In the genomic region with DNA sequence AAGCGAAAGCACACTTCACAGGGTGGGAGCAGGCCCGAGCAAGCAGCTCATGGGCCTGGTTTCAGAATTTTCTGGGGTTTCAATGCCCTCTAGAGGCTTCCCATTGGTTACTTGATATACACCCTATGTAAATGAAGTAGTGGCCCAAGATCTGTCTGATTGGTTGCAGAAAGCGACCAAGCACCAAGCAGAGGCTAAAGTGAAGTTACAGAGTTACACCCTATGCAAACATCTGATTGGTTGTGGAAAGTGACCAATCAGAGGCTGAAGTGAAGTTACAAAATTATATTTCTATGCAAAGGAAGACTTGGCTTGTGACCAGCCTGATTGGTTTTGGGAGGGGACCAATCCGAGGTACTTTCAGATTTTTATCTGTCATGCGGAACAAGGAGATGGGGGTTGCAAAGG, we compare ENCODE assay signal across 13 cellular contexts. TPM values are rescaled to one million over a fixed set of nuclear protein-coding genes. Genes with fewer than 3 reads are reported as not detected.
DNase-seq lines count a peak whose midpoint lies in the region; ATAC-seq, FAIRE-seq and TF ChIP-seq lines count a peak whose summit lies in the region.
"Had no signal": no experiment of that assay in that cellular context is flagged by ENCODE, and none has a peak within 500 bp of the region (broad histone marks: within the 10 kb centered on the region; RNA-seq: fewer than 3 reads in every experiment).

No MANE protein-coding gene starts in this region.

- H3K79me2 ChIP-seq in H1 (ENCODE audit: control insufficient read depth in 1 of 2, insufficient read depth in 2 of 2, low read length in 2 of 2), result peaks cover 0 to 89% of the 10 kb centered on the region in 2 experiments; a peak in 3 of 4 replicates

- H3K23ac ChIP-seq in H1 (ENCODE audit: insufficient read length), result no peak overlapping the region
- H3K23ac ChIP-seq in neuronal stem cell (ENCODE audit: low read depth, low read length, poor library complexity), result no peak overlapping the region

- ATAC-seq in GM21526 (IDR thresholded peaks at IDR 0.05; ENCODE audit: low FRiP score, unreplicated experiment) (peak; percentile 50), GM21723 (IDR thresholded peaks at IDR 0.05; ENCODE audit: unreplicated experiment) (no peak)
- ATAC-seq: activated CD4-positive, CD25-positive, alpha-beta regulatory T cell treated with anti-CD3 and anti-CD28 coated beads, Interleukin-2, amount 50 U/mL, for 24 hours; CD8-positive, alpha-beta T cell; left ventricle myocardium superior; natural killer cell treated with Interleukin-12 subunit alpha and Interleukin-12 subunit beta and Interleukin-15 and Interleukin-18, amount 100 ng/mL, for 72 hours had no signal

- H2BK15ac ChIP-seq in H1 (ENCODE audit: low read length), result no peak overlapping the region
- no peak overlapping the region for H2BK15ac ChIP-seq in neuronal stem cell (ENCODE audit: low read length)

- H2AFZ ChIP-seq in H1 (ENCODE audit: low read length) (no peak overlapping the region), neuronal stem cell (ENCODE audit: low read length) (peak overlapping the region; percentile 66)

- H3K9me3 ChIP-seq in H1 (ENCODE audit: insufficient read depth in 2 of 2, low read depth in 1 of 2, low read length in 1 of 2) (no peaks in the 10 kb centered on the region), neuronal stem cell (replicated peaks in 1 of 2; ENCODE audit: control insufficient read depth in 2 of 2, insufficient read depth in 1 of 2, low read depth in 1 of 2, low read length in 2 of 2) (no peaks in the 10 kb centered on the region)
- H3K9me3 ChIP-seq: sigmoid colon had no signal

- WGBS in H1 (ENCODE audit: extremely low coverage in 1 of 2, insufficient coverage in 1 of 2, insufficient read length in 1 of 2, insufficient replicate concordance in 2 of 2, low coverage in 1 of 2, low lambda C conversion rate in 2 of 2, missing lambda C conversion rate in 1 of 2), 2 experiments, result 84% methylated on average over 5 of the region's 5 CpGs; no CpG with 5 or more reads in 1 of the 2 experiments
- no CpG with 5 or more reads among the region's 5 CpGs for WGBS in neuronal stem cell (ENCODE audit: extremely low coverage in 2 of 2, insufficient read length in 2 of 2, insufficient replicate concordance in 1 of 2), 2 donors

- no peak overlapping the region for H3K14ac ChIP-seq in H1 (ENCODE audit: insufficient read length)
- H3K14ac ChIP-seq in neuronal stem cell (ENCODE audit: low read length), result no peak overlapping the region

- no peak overlapping the region for H2BK120ac ChIP-seq in H1 (replicated peaks; ENCODE audit: low read depth, low read length)
- H2BK120ac ChIP-seq in neuronal stem cell (ENCODE audit: low read depth, low read length), result no peak overlapping the region

- no peak for TF ChIP-seq EP300 in H1 (IDR thresholded peaks at IDR 0.05; ENCODE audit: borderline replicate concordance in 1 of 2, low read depth in 2 of 2, low read length in 2 of 2)

- no peak overlapping the region for H2AK5ac ChIP-seq in H1 (ENCODE audit: low read depth, low read length)
- no peak overlapping the region for H2AK5ac ChIP-seq in neuronal stem cell (ENCODE audit: low read depth, low read length)

- no peak overlapping the region for H4K91ac ChIP-seq in H1 (replicated peaks; ENCODE audit: insufficient read length, low read length)
- no peak overlapping the region for H4K91ac ChIP-seq in neuronal stem cell (ENCODE audit: low read depth, low read length, poor library complexity)

- H4K20me1 ChIP-seq in H1 (replicated peaks in 1 of 2; ENCODE audit: control insufficient read depth in 1 of 2, insufficient read depth in 2 of 2, low read length in 2 of 2), result peaks cover 0 to 1% of the 10 kb centered on the region in 2 experiments

- H2BK5ac ChIP-seq in H1 (ENCODE audit: low read depth, low read length) (no peak overlapping the region), neuronal stem cell (ENCODE audit: low read length) (no peak overlapping the region)

- peak; percentile 8 for DNase-seq in NB4 (ENCODE audit: low read depth)
- no peak for DNase-seq in H1 (ENCODE audit: low read depth in 1 of 2, low spot score in 2 of 2)
- DNase-seq in neuronal stem cell (ENCODE audit: low spot score), result no peak
- no peak for DNase-seq in SK-N-DZ (ENCODE audit: low spot score)
- no peak for DNase-seq in HEK293T (ENCODE audit: extremely low spot score)
- DNase-seq: activated naive CD8-positive, alpha-beta T cell treated with anti-CD3 and anti-CD28 coated beads, Interleukin-2, amount 10 ng/mL, durations not matched to agents 7 days and 5 days; CD8-positive, alpha-beta T cell; left ventricle myocardium superior; sigmoid colon had no signal

- TF ChIP-seq POLR2A in NB4 (IDR thresholded peaks at IDR 0.05; ENCODE audit: extremely low read depth, insufficient read length), result no peak
- TF ChIP-seq POLR2A in H1 (IDR thresholded peaks at IDR 0.05; ENCODE audit: control extremely low read depth in 1 of 2, low read depth in 2 of 2, low read length in 2 of 2), result no peak

- no peaks in the 10 kb centered on the region for H3K23me2 ChIP-seq in H1 (ENCODE audit: low read depth, low read length)

- H3K79me1 ChIP-seq in H1 (ENCODE audit: low read depth, low read length), result peaks cover 6% of the 10 kb centered on the region; the same call in 1 of the 2 replicates
- no peaks in the 10 kb centered on the region for H3K79me1 ChIP-seq in neuronal stem cell (ENCODE audit: low read depth, low read length)

- no peak overlapping the region for H3K18ac ChIP-seq in H1 (ENCODE audit: extremely low read depth, low read length)
- no peak overlapping the region for H3K18ac ChIP-seq in neuronal stem cell (ENCODE audit: low read length)

- H3K56ac ChIP-seq in H1 (replicated peaks; ENCODE audit: insufficient read length, low read depth, low read length), result no peak overlapping the region

- TF ChIP-seq RAD21 in H1 (IDR thresholded peaks at IDR 0.05 in 1 of 2, conservative IDR thresholded peaks at IDR 0.05 in 1 of 2; ENCODE audit: low read depth in 2 of 2, low read length in 2 of 2), result no peak; a peak in 1 of 4 replicates

- H3K4me3 ChIP-seq in NB4 (ENCODE audit: low read depth, low read length) (no peak overlapping the region), H1 (ENCODE audit: extremely low read depth in 1 of 4, insufficient read depth in 2 of 4, low read depth in 3 of 4, low read length in 4 of 4) (no peak overlapping the region), neuronal stem cell (ENCODE audit: low read length in 2 of 2) (no peak overlapping the region)
- H3K4me3 ChIP-seq: sigmoid colon had no signal

- H3K4me1 ChIP-seq in H1 (replicated peaks in 1 of 4; ENCODE audit: control insufficient read depth in 3 of 4, insufficient read depth in 4 of 4, low read length in 3 of 4) (peaks cover 0 to 3% (median 0%) of the 10 kb centered on the region in 4 experiments; a peak in 3 of 7 replicates), neuronal stem cell (ENCODE audit: control insufficient read depth in 2 of 2, insufficient read depth in 1 of 2, low read depth in 1 of 2, low read length in 2 of 2) (no peaks in the 10 kb centered on the region)
- H3K4me1 ChIP-seq: sigmoid colon had no signal

- CTCF ChIA-PET in H1 (lab: Charles Lee; ENCODE audit: partially characterized antibody), result interaction anchor here (0.6 kb wide), 1 partner anchor 87 kb away, joined by 3 read pairs; no protein-coding TSS in a partner anchor
- CTCF ChIA-PET in HEK293T (lab: Yijun Ruan, JAX), result no interaction called here

- H2BK12ac ChIP-seq in H1 (ENCODE audit: low read depth, low read length) (no peak overlapping the region), neuronal stem cell (ENCODE audit: low read length) (no peak overlapping the region)

- H3K36me3 ChIP-seq in H1 (ENCODE audit: control insufficient read depth in 2 of 4, insufficient read depth in 4 of 4, low read length in 3 of 4), result no peaks in the 10 kb centered on the region
- no peaks in the 10 kb centered on the region for H3K36me3 ChIP-seq in neuronal stem cell (replicated peaks in 1 of 2; ENCODE audit: control insufficient read depth in 2 of 2, insufficient read depth in 2 of 2, low read length in 2 of 2)
- H3K36me3 ChIP-seq: sigmoid colon had no signal

- H3K4ac ChIP-seq in H1 (replicated peaks; ENCODE audit: insufficient read length, low read depth, low read length) (no peak overlapping the region), neuronal stem cell (ENCODE audit: low read length) (no peak overlapping the region)

- H3K27ac ChIP-seq in H1 (ENCODE audit: low read depth, low read length) (no peak overlapping the region), neuronal stem cell (replicated peaks; ENCODE audit: low read length) (no peak overlapping the region)
- H3K27ac ChIP-seq: sigmoid colon had no signal

- FAIRE-seq in H1 (lab: Jason Lieb, UNC), result peak; percentile 84

- H3K9ac ChIP-seq in H1 (replicated peaks in 1 of 4; ENCODE audit: extremely low read depth in 1 of 4, low read depth in 3 of 4, low read length in 3 of 4) (no peak overlapping the region), neuronal stem cell (ENCODE audit: low read depth, low read length, poor library complexity) (no peak overlapping the region)

- POLR2A ChIA-PET in H1 (lab: Charles Lee; ENCODE audit: partially characterized antibody), result interaction anchor here (1.0 kb wide), 2 partner anchors 9 to 10 kb away, joined by 4 to 5 read pairs; partner anchors contain the start of gene FHIP1A
- POLR2A ChIA-PET in HEK293T (lab: Yijun Ruan, JAX), result no interaction called here

- H4K5ac ChIP-seq in H1 (ENCODE audit: insufficient read length, low read depth, low read length), result no peak overlapping the region

- TF ChIP-seq CTCF in NB4 (IDR thresholded peaks at IDR 0.05; ENCODE audit: low read depth, low read length), result no peak
- no peak for TF ChIP-seq CTCF in H1 (IDR thresholded peaks at IDR 0.05; ENCODE audit: control extremely low read depth in 1 of 3, insufficient read depth in 1 of 3, low read depth in 1 of 3, low read length in 3 of 3)

- H4K8ac ChIP-seq in H1 (ENCODE audit: extremely low read depth, insufficient read depth, low read length) (no peak overlapping the region), neuronal stem cell (ENCODE audit: low read depth, low read length) (no peak overlapping the region)

- no peak overlapping the region for H2BK20ac ChIP-seq in H1 (ENCODE audit: low read length)

- H3K27me3 ChIP-seq in H1 (replicated peaks in 1 of 4; ENCODE audit: control insufficient read depth in 3 of 4, extremely low read depth in 1 of 4, insufficient read depth in 3 of 4, low read length in 3 of 4) (no peaks in the 10 kb centered on the region), neuronal stem cell (ENCODE audit: control insufficient read depth in 3 of 3, insufficient read depth in 3 of 3, low read depth in 1 of 3, low read length in 3 of 3) (peaks cover 0 to 2% (median 0%) of the 10 kb centered on the region in 3 experiments)
- H3K27me3 ChIP-seq: sigmoid colon had no signal

- H3K4me2 ChIP-seq in H1 (ENCODE audit: insufficient read depth in 1 of 2, low read depth in 2 of 2, low read length in 2 of 2) (no peak overlapping the region), neuronal stem cell (ENCODE audit: insufficient read depth, low read length, poor library complexity, severe bottlenecking) (no peak overlapping the region)

RNA-seq across cellular contexts. Expression of gene FHIP1A, which starts 8.2 kb away (rescaled TPM):
- total RNA-seq in H1 (2021; fragmentation: NEBNext Ultra II Directional; extraction: Animal tissue kit (Norgen Biotek cat#: 25700)), result 75.2 and 76.3 TPM in 2 replicates
- polyA plus RNA-seq in H1 (2011; rRNA removed), result 17.9 and 19.8 TPM in 2 replicates
- polyA plus RNA-seq in H1 (2011; cell fraction: cytosol; rRNA removed), result 21.9 TPM
- 29.3 TPM for polyA plus RNA-seq in H1 (2011; cell fraction: nucleus; rRNA removed)
- 12.1 to 21.6 TPM (median 17.2 TPM) in 4 replicates for polyA plus RNA-seq in H1 (2012, experiment 1 of 2)
- polyA plus RNA-seq in H1 (2012, experiment 2 of 2), result 3.6 TPM
- polyA plus RNA-seq in H1 (2013, experiment 1 of 2), result 19.0 TPM
- polyA plus RNA-seq in H1 (2013, experiment 2 of 2), result 20.8 TPM
- 121 and 133 TPM in 2 replicates for polyA minus RNA-seq in H1 (2011; rRNA and poly(A)+ RNA removed)
- 51.7 TPM for polyA minus RNA-seq in H1 (2011; cell fraction: cytosol; rRNA and poly(A)+ RNA removed)
- 107 TPM for polyA minus RNA-seq in H1 (2011; cell fraction: nucleus; rRNA and poly(A)+ RNA removed)
- polyA plus RNA-seq in neuronal stem cell (2013, experiment 1 of 2), result 1.2 TPM
- 1.3 TPM for polyA plus RNA-seq in neuronal stem cell (2013, experiment 2 of 2)
- 1.0 and 9.3 TPM in 2 replicates for polyA plus RNA-seq in SK-N-DZ (2014; cell fraction: cytosol; rRNA removed)
- polyA plus RNA-seq in SK-N-DZ (2014; cell fraction: nucleus; rRNA removed), result 2.3 and 2.7 TPM in 2 replicates
